9 cellular contexts compared by ENCODE assay signal in genomic region chr19:10113592-10113963, GRCh38. TPM values are rescaled to one million over a fixed set of nuclear protein-coding genes. Genes with fewer than 3 reads are reported as not detected.
DNase-seq lines count a peak whose midpoint lies in the region; ATAC-seq and TF ChIP-seq lines count a peak whose summit lies in the region.
"Had no signal": no experiment of that assay in that cellular context is flagged by ENCODE, and none has a peak within 500 bp of the region (broad histone marks: within the 10 kb centered on the region; RNA-seq: fewer than 3 reads in every experiment).

No MANE protein-coding gene starts in this region.

- H3K36me3 ChIP-seq in mesenchymal stem cell (ENCODE audit: control insufficient read depth in 1 of 2, insufficient read depth in 2 of 2, low read depth in 1 of 2, low read length in 2 of 2), result peaks cover 74 to 92% of the 10 kb centered on the region in 2 experiments

- peak overlapping the region in 1 of 2 experiments; percentile 19 for H2BK12ac ChIP-seq in mesenchymal stem cell (ENCODE audit: low read length in 2 of 2)

- peak overlapping the region; percentile 69 for H3K27ac Mint-ChIP-seq in Calu3 (ENCODE audit: unreplicated experiment)
- peak overlapping the region; percentile 95 for H3K27ac Mint-ChIP-seq in activated CD4-positive, alpha-beta memory T cell treated with anti-CD3 and anti-CD28 coated beads, Interleukin-2, amount 10 ng/mL, durations not matched to agents 7 days and 5 days

- no peak overlapping the region for H3K4me3 Mint-ChIP-seq in Calu3 (ENCODE audit: low read depth, unreplicated experiment)
- no peak overlapping the region for H3K4me3 Mint-ChIP-seq in activated CD4-positive, alpha-beta memory T cell treated with anti-CD3 and anti-CD28 coated beads, Interleukin-2, amount 10 ng/mL, durations not matched to agents 7 days and 5 days

- H3K4ac ChIP-seq in mesenchymal stem cell (ENCODE audit: low read depth in 1 of 2, low read length in 2 of 2), result no peak overlapping the region

- no peak overlapping the region for H3K14ac ChIP-seq in mesenchymal stem cell (ENCODE audit: low read length in 2 of 2)

- no peak overlapping the region for H2BK5ac ChIP-seq in mesenchymal stem cell (ENCODE audit: low read depth, low read length, poor library complexity, severe bottlenecking)

- no peaks in the 10 kb centered on the region for H3K9me3 Mint-ChIP-seq in Calu3 (ENCODE audit: low read depth, unreplicated experiment)
- no peaks in the 10 kb centered on the region for H3K9me3 Mint-ChIP-seq in activated CD4-positive, alpha-beta memory T cell treated with anti-CD3 and anti-CD28 coated beads, Interleukin-2, amount 10 ng/mL, durations not matched to agents 7 days and 5 days
- H3K9me3 Mint-ChIP-seq: activated T-helper 2 cell treated with anti-CD3 and anti-CD28 coated beads, Interferon-gamma antibody, Interleukin-2, Interleukin-4, amounts not matched to agents 10 μg/mL and 5 μg/mL and 100 μg/mL, durations not matched to agents 14 hours and 24 hours and 36 hours had no signal

- H3K4me1 ChIP-seq in mesenchymal stem cell (ENCODE audit: control insufficient read depth, insufficient read depth, low read depth, low read length), result peaks cover 14% of the 10 kb centered on the region

- no TSS peak for BruUV-seq in Calu3 (replicated peaks; lab: Mats Ljungman, UMichigan)

- H3K79me1 ChIP-seq in mesenchymal stem cell (replicated peaks; ENCODE audit: low read length, poor library complexity, severe bottlenecking), result peaks cover 51% of the 10 kb centered on the region

- TF ChIP-seq CTCF in Calu3 (IDR thresholded peaks at IDR 0.05; ENCODE audit: unreplicated experiment) (no peak), HFF-Myc (IDR thresholded peaks at IDR 0.05; ENCODE audit: low read depth, low read length, missing control alignments) (peak; percentile 2), GM13976 (IDR thresholded peaks at IDR 0.05; ENCODE audit: borderline replicate concordance, control extremely low read depth, extremely low read depth, insufficient read depth, missing control alignments) (no peak), foreskin fibroblast (IDR thresholded peaks at IDR 0.05; ENCODE audit: low read depth, low read length) (no peak)

- H3K23ac ChIP-seq in mesenchymal stem cell (ENCODE audit: low read length in 2 of 2), result no peak overlapping the region

- DNase-seq in Calu3 (no peak), HFF-Myc (ENCODE audit: extremely low read depth, low read depth) (no peak), mesenchymal stem cell (no peak), mucosa of gallbladder (ENCODE audit: low spot score) (no peak), GM13976 (ENCODE audit: low spot score) (no peak), foreskin fibroblast (no peak)
- no peak for DNase-seq in activated CD4-positive, alpha-beta memory T cell treated with anti-CD3 and anti-CD28 coated beads, Interleukin-2, amount 10 ng/mL, durations not matched to agents 7 days and 5 days

- H3K27ac ChIP-seq in mesenchymal stem cell (ENCODE audit: low read length, poor library complexity, severe bottlenecking), result no peak overlapping the region

- in situ Hi-C loops in GM13976 (cut with MboI; ENCODE audit: low sequenced_read_pairs, unreplicated experiment), result no loop called here

- H2AFZ ChIP-seq in mesenchymal stem cell (ENCODE audit: low read depth, low read length), result no peak overlapping the region

- H3K27me3 Mint-ChIP-seq in Calu3 (ENCODE audit: unreplicated experiment), result no peaks in the 10 kb centered on the region
- no peaks in the 10 kb centered on the region for H3K27me3 Mint-ChIP-seq in activated CD4-positive, alpha-beta memory T cell treated with anti-CD3 and anti-CD28 coated beads, Interleukin-2, amount 10 ng/mL, durations not matched to agents 7 days and 5 days

- H2BK15ac ChIP-seq in mesenchymal stem cell (ENCODE audit: low read depth, poor library complexity, severe bottlenecking), result no peak overlapping the region

- no peak overlapping the region for H4K91ac ChIP-seq in mesenchymal stem cell (ENCODE audit: low read length)

- intact Hi-C loops in Calu3 (cut with micrococcal nuclease; ENCODE audit: unreplicated experiment), result loop anchor here (5.0 kb wide), 1 partner anchor 81 kb away; no protein-coding TSS in a partner anchor

- H3K27me3 ChIP-seq in mesenchymal stem cell (ENCODE audit: control insufficient read depth in 1 of 2, insufficient read depth in 1 of 2, low read length in 2 of 2), result no peaks in the 10 kb centered on the region

- H3K36me3 Mint-ChIP-seq in Calu3 (ENCODE audit: insufficient read depth, unreplicated experiment), result peaks cover 89% of the 10 kb centered on the region
- peaks cover 65% of the 10 kb centered on the region for H3K36me3 Mint-ChIP-seq in activated CD4-positive, alpha-beta memory T cell treated with anti-CD3 and anti-CD28 coated beads, Interleukin-2, amount 10 ng/mL, durations not matched to agents 7 days and 5 days (ENCODE audit: low read depth)

- 84% methylated on average over 19 of the region's 19 CpGs for WGBS in mesenchymal stem cell

- ATAC-seq in HG02840 (IDR thresholded peaks at IDR 0.05; ENCODE audit: low FRiP score, unreplicated experiment), result no peak

- peaks cover 11% of the 10 kb centered on the region for H3K4me1 Mint-ChIP-seq in Calu3 (ENCODE audit: low read depth, unreplicated experiment)
- H3K4me1 Mint-ChIP-seq in activated CD4-positive, alpha-beta memory T cell treated with anti-CD3 and anti-CD28 coated beads, Interleukin-2, amount 10 ng/mL, durations not matched to agents 7 days and 5 days, result peaks cover 60% of the 10 kb centered on the region

- CTCF ChIA-PET in Calu3 (lab: Charles Lee), result interaction anchor here (0.7 to 1.4 kb wide), 3 partner anchors 17 to 83 kb away, joined by 3 to 4 read pairs (median 3); no protein-coding TSS in a partner anchor
- CTCF ChIA-PET in activated CD4-positive, alpha-beta memory T cell treated with anti-CD3 and anti-CD28 coated beads, Interleukin-2, amount 10 ng/mL, durations not matched to agents 7 days and 5 days (lab: Charles Lee), result interaction anchor here (0.5 to 9.3 kb wide), 7 partner anchors 9 to 275 kb away, joined by 3 to 72 read pairs (median 8); partner anchors contain the start of gene ANGPTL6

- H3K18ac ChIP-seq in mesenchymal stem cell (ENCODE audit: low read depth in 1 of 2, low read length in 2 of 2), result no peak overlapping the region

- no peak overlapping the region for H2AK5ac ChIP-seq in mesenchymal stem cell (ENCODE audit: low read length, severe bottlenecking)

- no peak overlapping the region for H3K4me3 ChIP-seq in HFF-Myc (replicated peaks; ENCODE audit: low read depth, low read length)
- no peak overlapping the region for H3K4me3 ChIP-seq in mesenchymal stem cell (ENCODE audit: insufficient read depth in 1 of 2, low read depth in 1 of 2, low read length in 2 of 2)
- no peak overlapping the region for H3K4me3 ChIP-seq in foreskin fibroblast (ENCODE audit: low read depth in 1 of 2, low read length in 2 of 2)

- no peak overlapping the region for H3K4me2 ChIP-seq in mesenchymal stem cell (ENCODE audit: low read length, poor library complexity, severe bottlenecking)

- H2BK120ac ChIP-seq in mesenchymal stem cell (ENCODE audit: low read depth, low read length), result no peak overlapping the region

- H3K9ac ChIP-seq in mesenchymal stem cell (ENCODE audit: low read length), result no peak overlapping the region

- POLR2A ChIA-PET in activated CD4-positive, alpha-beta memory T cell treated with anti-CD3 and anti-CD28 coated beads, Interleukin-2, amount 10 ng/mL, durations not matched to agents 7 days and 5 days (lab: Charles Lee), result interaction anchor here (1.0 to 10.1 kb wide), 5 partner anchors 8 to 29 kb away, joined by 3 to 96 read pairs (median 6); partner anchors contain the start of genes ANGPTL6 and PPAN

- peak overlapping the region; percentile 38 for H4K8ac ChIP-seq in mesenchymal stem cell (ENCODE audit: low read length)

- H3K9me3 ChIP-seq in mesenchymal stem cell (ENCODE audit: control insufficient read depth, low read length), result no peaks in the 10 kb centered on the region

RNA-seq across cellular contexts. Expression of gene P2RY11, which starts 2.1 kb away (rescaled TPM):
- total RNA-seq in Calu3 (2022) (20.7 and 25.2 TPM in 2 replicates), mucosa of gallbladder (17.8 TPM)
- 10 to 100 TPM; 33.2 to 33.5 TPM for total RNA-seq in activated CD4-positive, alpha-beta memory T cell treated with anti-CD3 and anti-CD28 coated beads, Interleukin-2, amount 10 ng/mL, durations not matched to agents 7 days and 5 days
- polyA plus RNA-seq in mesenchymal stem cell (2013, experiment 1 of 2), result 3.2 TPM
- polyA plus RNA-seq in mesenchymal stem cell (2013, experiment 2 of 2), result 3.4 TPM

RNA-seq across cellular contexts. Expression of gene EIF3G, which starts 6.1 kb away (rescaled TPM):
- total RNA-seq in Calu3 (2022) (143 and 149 TPM in 2 replicates), mucosa of gallbladder (227 TPM)
- 100 to 1,000 TPM; 202 to 203 TPM for total RNA-seq in activated CD4-positive, alpha-beta memory T cell treated with anti-CD3 and anti-CD28 coated beads, Interleukin-2, amount 10 ng/mL, durations not matched to agents 7 days and 5 days
- polyA plus RNA-seq in mesenchymal stem cell (2013, experiment 1 of 2), result 167 TPM
- 162 TPM for polyA plus RNA-seq in mesenchymal stem cell (2013, experiment 2 of 2)

RNA-seq across cellular contexts. Expression of gene PPAN, which starts 7.4 kb away (rescaled TPM):
- 52.2 and 56.4 TPM in 2 replicates for total RNA-seq in Calu3 (2022)
- total RNA-seq in activated CD4-positive, alpha-beta memory T cell treated with anti-CD3 and anti-CD28 coated beads, Interleukin-2, amount 10 ng/mL, durations not matched to agents 7 days and 5 days, result 10 to 100 TPM; 74.3 to 75.6 TPM
- 15.8 TPM for polyA plus RNA-seq in mesenchymal stem cell (2013, experiment 1 of 2)
- polyA plus RNA-seq in mesenchymal stem cell (2013, experiment 2 of 2), result 15.0 TPM
- total RNA-seq in mucosa of gallbladder, result 35.0 TPM

RNA-seq across cellular contexts. Expression of gene ANGPTL6, which starts 11.1 kb away (rescaled TPM):
- total RNA-seq in Calu3 (2022) (0.59 and 1.2 TPM in 2 replicates), mucosa of gallbladder (1.2 TPM)
- 1 to 10 TPM; 2.4 TPM for total RNA-seq in activated CD4-positive, alpha-beta memory T cell treated with anti-CD3 and anti-CD28 coated beads, Interleukin-2, amount 10 ng/mL, durations not matched to agents 7 days and 5 days
- 0.11 TPM for polyA plus RNA-seq in mesenchymal stem cell (2013, experiment 1 of 2)
- polyA plus RNA-seq in mesenchymal stem cell (2013, experiment 2 of 2), result 0.16 TPM

RNA-seq across cellular contexts. Expression of gene SHFL, which starts 27.5 kb away (rescaled TPM):
- 37.3 and 61.5 TPM in 2 replicates for total RNA-seq in Calu3 (2022)
- total RNA-seq in activated CD4-positive, alpha-beta memory T cell treated with anti-CD3 and anti-CD28 coated beads, Interleukin-2, amount 10 ng/mL, durations not matched to agents 7 days and 5 days, result 100 to 1,000 TPM; 103 to 108 TPM
- polyA plus RNA-seq in mesenchymal stem cell (2013, experiment 1 of 2), result 41.6 TPM
- 41.6 TPM for polyA plus RNA-seq in mesenchymal stem cell (2013, experiment 2 of 2)
- total RNA-seq in mucosa of gallbladder, result 71.4 TPM
